Comparison of ENCODE assay signal across 28 cellular contexts in the genomic region with DNA sequence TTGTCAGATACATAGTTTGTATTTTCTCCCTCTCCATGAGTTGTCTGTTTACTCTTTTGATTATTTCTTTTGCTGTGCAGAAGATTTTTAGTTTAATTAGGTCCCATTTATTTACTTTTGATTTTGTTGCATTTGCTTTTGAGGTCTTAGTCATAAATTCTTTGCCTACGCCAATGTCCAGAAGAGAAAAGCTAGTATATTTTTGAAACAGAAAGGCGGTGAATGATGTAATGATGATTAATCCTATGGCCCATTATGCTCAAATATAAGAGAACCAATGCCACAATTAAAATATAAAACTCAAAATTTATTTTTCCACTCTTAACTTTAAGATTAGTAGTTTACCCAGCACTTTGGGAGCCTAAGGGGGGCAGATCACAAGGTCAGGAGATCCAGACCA. TPM values are rescaled to one million over a fixed set of nuclear protein-coding genes. Genes with fewer than 3 reads are reported as not detected.
"Had no signal": no experiment of that assay in that cellular context is flagged by ENCODE, and none has a peak within 500 bp of the region (broad histone marks: within the 10 kb centered on the region; RNA-seq: fewer than 3 reads in every experiment).

No MANE protein-coding gene starts in this region.

- H3K27ac ChIP-seq: adrenal gland, body of pancreas had no signal

- DNase-seq: activated CD4-positive, alpha-beta T cell treated with anti-CD3 and anti-CD28 coated beads for 48 hours; activated CD4-positive, alpha-beta T cell treated with anti-CD3 and anti-CD28 coated beads, Interleukin-2, amount 50 U/mL, for 4 hours; activated CD4-positive, CD25-positive, alpha-beta regulatory T cell treated with anti-CD3 and anti-CD28 coated beads, Interleukin-2, amount 50 U/mL, for 72 hours; activated CD8-positive, alpha-beta memory T cell treated with anti-CD3 and anti-CD28 coated beads, Interleukin-2, amount 50 U/mL, for 48 hours; activated CD8-positive, alpha-beta T cell treated with anti-CD3 and anti-CD28 coated beads, Interleukin-2, amount 10 ng/mL, durations not matched to agents 7 days and 5 days; activated naive CD4-positive, alpha-beta T cell treated with anti-CD3 and anti-CD28 coated beads, Interleukin-2, amount 50 U/mL, for 16 hours; activated naive CD8-positive, alpha-beta T cell treated with anti-CD3 and anti-CD28 coated beads, Interleukin-2, amount 10 ng/mL, durations not matched to agents 7 days and 5 days; activated T-cell treated with anti-CD3 and anti-CD28 coated beads, Interleukin-2, amount 50 U/mL, for 1 hour; adrenal gland; body of pancreas; KG1; MV-4-11; NCI-H1092 treated with DMSO at 0.1 percent for 48 hours; NCI-H1417 treated with DMSO at 0.1 percent for 48 hours; NCI-H1694 treated with DMSO at 0.1 percent for 48 hours; NCI-H2029 treated with DMSO at 0.1 percent for 48 hours; NCI-H345; NCI-H510A; NCI-H526 treated with DMSO at 0.1 percent for 48 hours; NCI-H82; RPMI8226; SK-N-SH had no signal

- H3K9me3 ChIP-seq: adrenal gland, body of pancreas, SK-N-SH had no signal

- H3K27me3 ChIP-seq: adrenal gland, body of pancreas had no signal

- H3K4me3 ChIP-seq: adrenal gland, body of pancreas had no signal

- ATAC-seq: activated CD8-positive, alpha-beta T cell treated with anti-CD3 and anti-CD28 coated beads, Interleukin-2, amount 10 ng/mL, durations not matched to agents 7 days and 5 days; body of pancreas; Panc1; Right ventricle myocardium inferior had no signal

- H3K36me3 ChIP-seq: adrenal gland had no signal

- H3K9ac ChIP-seq: SK-N-SH had no signal

- H3K4me2 ChIP-seq: SK-N-SH had no signal

RNA-seq across cellular contexts. Expression of gene SMIM36, which starts 59.8 kb away (rescaled TPM):
- total RNA-seq: activated CD8-positive, alpha-beta T cell treated with anti-CD3 and anti-CD28 coated beads, Interleukin-2, amount 10 ng/mL, durations not matched to agents 7 days and 5 days; activated naive CD8-positive, alpha-beta T cell treated with anti-CD3 and anti-CD28 coated beads, Interleukin-2, amount 10 ng/mL, durations not matched to agents 7 days and 5 days; adrenal gland; body of pancreas; LHCN-M2; MCF 10A; OCI-LY7; Right ventricle myocardium inferior; WTC11 had no signal
- polyA plus RNA-seq: adrenal gland, SK-N-SH had no signal
